In genomic region chr3:149419816-149420215, GRCh38 we compare ENCODE assay signal across 2 cellular contexts.
TF ChIP-seq lines count a peak whose summit lies in the region.

No MANE protein-coding gene starts in this region.

TF ChIP-seq in HepG2, 621 proteins besides CTCF, POLR2A, EP300 and RAD21:
- TF ChIP-seq ATF7 (IDR thresholded peaks at IDR 0.05): peak; percentile 27; the same call in 1 of the 2 replicates
- TF ChIP-seq ATF7 (CRISPR knock-in tag; IDR thresholded peaks at IDR 0.05): no peak
- TF ChIP-seq, protein P1, sequence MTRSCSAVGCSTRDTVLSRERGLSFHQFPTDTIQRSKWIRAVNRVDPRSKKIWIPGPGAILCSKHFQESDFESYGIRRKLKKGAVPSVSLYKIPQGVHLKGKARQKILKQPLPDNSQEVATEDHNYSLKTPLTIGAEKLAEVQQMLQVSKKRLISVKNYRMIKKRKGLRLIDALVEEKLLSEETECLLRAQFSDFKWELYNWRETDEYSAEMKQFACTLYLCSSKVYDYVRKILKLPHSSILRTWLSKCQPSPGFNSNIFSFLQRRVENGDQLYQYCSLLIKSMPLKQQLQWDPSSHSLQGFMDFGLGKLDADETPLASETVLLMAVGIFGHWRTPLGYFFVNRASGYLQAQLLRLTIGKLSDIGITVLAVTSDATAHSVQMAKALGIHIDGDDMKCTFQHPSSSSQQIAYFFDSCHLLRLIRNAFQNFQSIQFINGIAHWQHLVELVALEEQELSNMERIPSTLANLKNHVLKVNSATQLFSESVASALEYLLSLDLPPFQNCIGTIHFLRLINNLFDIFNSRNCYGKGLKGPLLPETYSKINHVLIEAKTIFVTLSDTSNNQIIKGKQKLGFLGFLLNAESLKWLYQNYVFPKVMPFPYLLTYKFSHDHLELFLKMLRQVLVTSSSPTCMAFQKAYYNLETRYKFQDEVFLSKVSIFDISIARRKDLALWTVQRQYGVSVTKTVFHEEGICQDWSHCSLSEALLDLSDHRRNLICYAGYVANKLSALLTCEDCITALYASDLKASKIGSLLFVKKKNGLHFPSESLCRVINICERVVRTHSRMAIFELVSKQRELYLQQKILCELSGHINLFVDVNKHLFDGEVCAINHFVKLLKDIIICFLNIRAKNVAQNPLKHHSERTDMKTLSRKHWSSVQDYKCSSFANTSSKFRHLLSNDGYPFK (CRISPR knock-in tag; IDR thresholded peaks at IDR 0.05; ENCODE audit: borderline replicate concordance): no peak

TF ChIP-seq in IMR-90, 13 proteins besides CTCF, POLR2A, EP300 and RAD21:
- TF ChIP-seq CEBPB (IDR thresholded peaks at IDR 0.05; ENCODE audit: low read depth, low read length): no peak
- no peak for TF ChIP-seq BHLHE40 (IDR thresholded peaks at IDR 0.05; ENCODE audit: low read depth, low read length)
- TF ChIP-seq CHD1 (IDR thresholded peaks at IDR 0.05; ENCODE audit: low read depth, low read length): no peak
- TF ChIP-seq MAZ (IDR thresholded peaks at IDR 0.05; ENCODE audit: borderline replicate concordance, low read depth, low read length): no peak
- no peak for TF ChIP-seq MXI1 (IDR thresholded peaks at IDR 0.05; ENCODE audit: borderline replicate concordance, low read depth, low read length)
- TF ChIP-seq MAFK (IDR thresholded peaks at IDR 0.05; ENCODE audit: low read depth, low read length): no peak
- no peak for TF ChIP-seq SMC3 (IDR thresholded peaks at IDR 0.05; ENCODE audit: low read depth, low read length)
- TF ChIP-seq ELK1 (IDR thresholded peaks at IDR 0.05; ENCODE audit: borderline replicate concordance, low read depth, low read length): no peak
- TF ChIP-seq NFE2L2 (IDR thresholded peaks at IDR 0.05; ENCODE audit: low read depth, low read length): no peak
- no peak for TF ChIP-seq RCOR1 (IDR thresholded peaks at IDR 0.05; ENCODE audit: insufficient replicate concordance, low read length)
- TF ChIP-seq FOS (IDR thresholded peaks at IDR 0.05; ENCODE audit: low read depth, low read length): no peak
- TF ChIP-seq RFX5 (IDR thresholded peaks at IDR 0.05; ENCODE audit: low read depth, low read length): no peak
- TF ChIP-seq USF2 (IDR thresholded peaks at IDR 0.05; ENCODE audit: low read depth, low read length): no peak
